9 cellular contexts compared by ENCODE assay signal in genomic region chr17:81119223-81120148, GRCh38. TPM values are rescaled to one million over a fixed set of nuclear protein-coding genes. Genes with fewer than 3 reads are reported as not detected.
DNase-seq lines count a peak whose midpoint lies in the region; ATAC-seq, FAIRE-seq and TF ChIP-seq lines count a peak whose summit lies in the region.
"Had no signal": no experiment of that assay in that cellular context is flagged by ENCODE, and none has a peak within 500 bp of the region (broad histone marks: within the 10 kb centered on the region; RNA-seq: fewer than 3 reads in every experiment).

No MANE protein-coding gene starts in this region.

- H3K4me3 ChIP-seq in cardiac muscle cell = peak overlapping the region; percentile 1
- H3K4me3 ChIP-seq in tibial nerve = peak overlapping the region; percentile 9 to 65 (median 31)

- DNase-seq in D721Med (ENCODE audit: insufficient read length, low spot score) = peak; percentile 72
- peak; percentile 92 for DNase-seq in HuH-7.5 (ENCODE audit: low spot score)
- peak; percentile 85 for DNase-seq in T follicular helper cell (ENCODE audit: low read depth)
- peak; percentile 68 for DNase-seq in activated naive CD8-positive, alpha-beta T cell treated with anti-CD3 and anti-CD28 coated beads, Interleukin-2, amount 50 U/mL, for 16 hours (ENCODE audit: low read depth, low spot score)
- DNase-seq in cardiac muscle cell (ENCODE audit: low read depth in 1 of 2, low spot score in 1 of 2) = peak; percentile 80 to 97
- peak; percentile 91 for DNase-seq in pons (ENCODE audit: low spot score)
- peak; percentile 73 to 83 for DNase-seq in tibial nerve (ENCODE audit: low spot score in 2 of 2)

- H3K27me3 ChIP-seq in cardiac muscle cell (no peaks in the 10 kb centered on the region), tibial nerve (no peaks in the 10 kb centered on the region)

- WGBS in tibial nerve, 2 donors = 19% methylated on average over 47 to 82 of the region's 89 CpGs

- H3K4me1 ChIP-seq in cardiac muscle cell (ENCODE audit: low read depth) (no peaks in the 10 kb centered on the region), tibial nerve (peaks cover 0 to 74% (median 25%) of the 10 kb centered on the region in 4 donors)

- TF ChIP-seq EP300 in tibial nerve (IDR thresholded peaks at IDR 0.05) = peak; percentile 25 to 75

- H3K36me3 ChIP-seq in cardiac muscle cell (no peaks in the 10 kb centered on the region), tibial nerve (peaks cover 0 to 47% (median 0%) of the 10 kb centered on the region in 3 donors)

- H3K9me3 ChIP-seq in cardiac muscle cell (ENCODE audit: low read depth) (no peaks in the 10 kb centered on the region), tibial nerve (no peaks in the 10 kb centered on the region)

- ATAC-seq in GM18502 (IDR thresholded peaks at IDR 0.05; ENCODE audit: poor library complexity, unreplicated experiment) = no peak

- peak in 1 of 2 donors; percentile 46 for TF ChIP-seq POLR2A in tibial nerve (IDR thresholded peaks at IDR 0.05)

- TF ChIP-seq CTCF in D721Med (IDR thresholded peaks at IDR 0.05; ENCODE audit: insufficient read depth, missing control alignments) (no peak), cardiac muscle cell (IDR thresholded peaks at IDR 0.05; ENCODE audit: low read depth, low read length) (peak; percentile 17), tibial nerve (IDR thresholded peaks at IDR 0.05) (peak in 4 of 5 experiments; percentile 24 to 38 (median 32))

- FAIRE-seq in D721Med (lab: Jason Lieb, UNC) = no peak

- no peak overlapping the region for H3K27ac ChIP-seq in cardiac muscle cell
- peak overlapping the region; percentile 73 to 93 (median 84) for H3K27ac ChIP-seq in tibial nerve

RNA-seq across cellular contexts. Expression of gene PVALEF, which starts 45.8 kb away (rescaled TPM):
- total RNA-seq in cardiac muscle cell (0.67 and 0.86 TPM in 2 replicates), tibial nerve (not detected)
- polyA plus RNA-seq in cardiac muscle cell = 0.37 and 0.44 TPM in 2 replicates
- total RNA-seq: activated CD8-positive, alpha-beta memory T cell treated with anti-CD3 and anti-CD28 coated beads for 36 hours had no signal

RNA-seq across cellular contexts. Expression of gene AATK, which starts 46.5 kb away (rescaled TPM):
- total RNA-seq in cardiac muscle cell = 13.8 and 21.9 TPM in 2 replicates
- 8.0 and 17.1 TPM in 2 replicates for polyA plus RNA-seq in cardiac muscle cell
- 100 to 1,000 TPM; 247 to 385 (median 322) TPM for total RNA-seq in tibial nerve

Comparison
In these comparisons a context has a peak if more than half of its experiments do, and no peak if none do; other contexts are left out.
1. RNA of gene AATK, which starts 46.5 kb away (total RNA-seq): 247 to 385 TPM in tibial nerve; 13.8 to 21.9 TPM in cardiac muscle cell; every median in the first group is over 10 times any median in the second.
2. Peak in every context shown above with its lines, with median percentiles within 50 percentile points of each other: DNase-seq.